ENCODE assay signal across 24 cellular contexts in the genomic region with DNA sequence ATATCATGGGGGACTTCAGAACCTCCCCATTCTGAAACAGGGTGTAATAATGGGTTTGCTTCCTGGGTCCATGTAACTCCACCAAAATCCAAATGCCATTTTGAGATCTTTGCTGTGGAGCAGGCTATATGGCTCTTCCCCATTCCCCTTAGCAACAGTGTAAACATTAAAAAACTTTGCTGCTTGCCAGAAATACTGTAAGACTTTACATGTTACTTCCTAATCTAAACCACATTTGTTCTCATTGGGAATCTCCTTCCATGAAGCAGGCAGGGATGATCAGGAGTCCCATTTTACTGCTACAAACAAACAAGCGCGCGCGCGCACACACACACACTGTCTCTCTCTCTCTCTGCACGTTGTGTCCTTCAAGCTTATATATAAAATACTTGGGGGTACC.
A peak's percentile ranks its signal among the peaks of the same experiment; 100 is the strongest.
DNase-seq lines count a peak whose midpoint lies in the region; ATAC-seq, FAIRE-seq and TF ChIP-seq lines count a peak whose summit lies in the region.
"Had no signal": no experiment of that assay in that cellular context is flagged by ENCODE, and none has a peak within 500 bp of the region (broad histone marks: within the 10 kb centered on the region; RNA-seq: fewer than 3 reads in every experiment).

No MANE protein-coding gene starts in this region.

- no peak overlapping the region for H4K91ac ChIP-seq in neuronal stem cell (ENCODE audit: low read depth, low read length, poor library complexity)

- no peaks in the 10 kb centered on the region for H3K36me3 ChIP-seq in adipocyte (ENCODE audit: control insufficient read depth, insufficient read depth, low read length, severe bottlenecking)
- H3K36me3 ChIP-seq in neuronal stem cell (replicated peaks in 1 of 2; ENCODE audit: control insufficient read depth in 2 of 2, insufficient read depth in 2 of 2, low read length in 2 of 2): no peaks in the 10 kb centered on the region
- H3K36me3 ChIP-seq: BE2C; BLaER1 treated with 17β-estradiol and CSF1 and Interleukin-3, amounts not matched to agents 10 nM and 100 nM had no signal

- ATAC-seq in HG03095 (IDR thresholded peaks at IDR 0.05; ENCODE audit: unreplicated experiment): no peak

- FAIRE-seq in urothelium cell line (lab: Jason Lieb, UNC): no peak
- FAIRE-seq: A204.1, GM12891, GM18507, H1 had no signal

- no CpG with 5 or more reads among the region's 6 CpGs for WGBS in neuronal stem cell (ENCODE audit: extremely low coverage in 2 of 2, insufficient read length in 2 of 2, insufficient replicate concordance in 1 of 2), 2 donors

- H2BK15ac ChIP-seq in neuronal stem cell (ENCODE audit: low read length): no peak overlapping the region

- H2BK120ac ChIP-seq in neuronal stem cell (ENCODE audit: low read depth, low read length): no peak overlapping the region

- H2BK12ac ChIP-seq in neuronal stem cell (ENCODE audit: low read length): no peak overlapping the region

- H3K9me3 ChIP-seq in adipocyte (ENCODE audit: control insufficient read depth, low read length): peaks cover 2% of the 10 kb centered on the region
- H3K9me3 ChIP-seq in neuronal stem cell (replicated peaks in 1 of 2; ENCODE audit: control insufficient read depth in 2 of 2, insufficient read depth in 1 of 2, low read depth in 1 of 2, low read length in 2 of 2): no peaks in the 10 kb centered on the region
- H3K9me3 ChIP-seq: BE2C had no signal

- no peak overlapping the region for H3K18ac ChIP-seq in neuronal stem cell (ENCODE audit: low read length)

- H4K8ac ChIP-seq in neuronal stem cell (ENCODE audit: low read depth, low read length): no peak overlapping the region

- H3K9ac ChIP-seq in adipocyte (ENCODE audit: low read length) (no peak overlapping the region), neuronal stem cell (ENCODE audit: low read depth, low read length, poor library complexity) (no peak overlapping the region)
- H3K9ac ChIP-seq: BLaER1 treated with 17β-estradiol and CSF1 and Interleukin-3, amounts not matched to agents 10 nM and 100 nM had no signal

- DNase-seq in AG10803 (ENCODE audit: low read depth) (peak; percentile 2), adipocyte (ENCODE audit: low read depth) (peak; percentile 59), fibroblast of gingiva (ENCODE audit: low read depth) (peak; percentile 77), fibroblast of the aortic adventitia (ENCODE audit: low read depth) (peak; percentile 2), iPS-NIHi7 (ENCODE audit: extremely low spot score) (no peak), neuronal stem cell (ENCODE audit: low spot score) (no peak), urothelium cell line (ENCODE audit: low spot score) (no peak)
- DNase-seq: AML-193; BE2C; Calu3; CD4-positive, alpha-beta T cell; COR-L47; DMS53; DMS79 treated with DMSO at 0.1 percent for 48 hours; GF-D8; H7; HCEC 1CT had no signal

- H2AK5ac ChIP-seq in neuronal stem cell (ENCODE audit: low read depth, low read length): no peak overlapping the region

- H3K4me1 ChIP-seq in adipocyte (ENCODE audit: control insufficient read depth, insufficient read depth, low read length): no peaks in the 10 kb centered on the region
- H3K4me1 ChIP-seq in neuronal stem cell (ENCODE audit: control insufficient read depth in 2 of 2, insufficient read depth in 1 of 2, low read depth in 1 of 2, low read length in 2 of 2): no peaks in the 10 kb centered on the region
- H3K4me1 ChIP-seq: BE2C had no signal

- H3K14ac ChIP-seq in neuronal stem cell (ENCODE audit: low read length): no peak overlapping the region

- no peaks in the 10 kb centered on the region for H3K79me1 ChIP-seq in neuronal stem cell (ENCODE audit: low read depth, low read length)

- no peaks in the 10 kb centered on the region for H3K27me3 ChIP-seq in adipocyte (replicated peaks; ENCODE audit: control insufficient read depth, insufficient read depth, low read length)
- H3K27me3 ChIP-seq in neuronal stem cell (ENCODE audit: control insufficient read depth in 3 of 3, insufficient read depth in 3 of 3, low read depth in 1 of 3, low read length in 3 of 3): no peaks in the 10 kb centered on the region
- H3K27me3 ChIP-seq: BE2C; BLaER1 treated with 17β-estradiol and CSF1 and Interleukin-3, amounts not matched to agents 10 nM and 100 nM had no signal

- H3K4me3 ChIP-seq in AG10803 (ENCODE audit: low read length): no peak overlapping the region
- no peak overlapping the region for H3K4me3 ChIP-seq in adipocyte (ENCODE audit: low read length)
- no peak overlapping the region for H3K4me3 ChIP-seq in fibroblast of the aortic adventitia (ENCODE audit: low read depth, low read length)
- no peak overlapping the region for H3K4me3 ChIP-seq in neuronal stem cell (ENCODE audit: low read length in 2 of 2)
- H3K4me3 ChIP-seq: BLaER1 treated with 17β-estradiol and CSF1 and Interleukin-3, amounts not matched to agents 10 nM and 100 nM had no signal

- H3K4me2 ChIP-seq in neuronal stem cell (ENCODE audit: insufficient read depth, low read length, poor library complexity, severe bottlenecking): no peak overlapping the region
- H3K4me2 ChIP-seq: BLaER1 treated with 17β-estradiol and CSF1 and Interleukin-3, amounts not matched to agents 10 nM and 100 nM had no signal

- no peak overlapping the region for H3K4ac ChIP-seq in neuronal stem cell (ENCODE audit: low read length)

- no peak overlapping the region for H3K27ac ChIP-seq in neuronal stem cell (replicated peaks; ENCODE audit: low read length)
- H3K27ac ChIP-seq: 22Rv1; BLaER1 treated with 17β-estradiol and CSF1 and Interleukin-3, amounts not matched to agents 10 nM and 100 nM had no signal

- no peak overlapping the region for H2BK5ac ChIP-seq in neuronal stem cell (ENCODE audit: low read length)

- no peak for TF ChIP-seq CTCF in AG10803 (conservative IDR thresholded peaks at IDR 0.05; ENCODE audit: low read length)
- no peak for TF ChIP-seq CTCF in fibroblast of the aortic adventitia (IDR thresholded peaks at IDR 0.05; ENCODE audit: insufficient read depth, low read length)

- no peak overlapping the region for H3K23ac ChIP-seq in neuronal stem cell (ENCODE audit: low read depth, low read length, poor library complexity)

- H2AFZ ChIP-seq in neuronal stem cell (ENCODE audit: low read length): no peak overlapping the region

Comparison
In these comparisons a context has a peak if more than half of its experiments do, and no peak if none do; other contexts are left out.
1. DNase-seq: peak in AG10803 (single experiment), adipocyte (single experiment), fibroblast of gingiva (single experiment) and fibroblast of the aortic adventitia (single experiment); none in iPS-NIHi7 (single experiment), neuronal stem cell (single experiment) and urothelium cell line (single experiment).